Comparison of ENCODE assay signal across 11 cellular contexts in the genomic region with DNA sequence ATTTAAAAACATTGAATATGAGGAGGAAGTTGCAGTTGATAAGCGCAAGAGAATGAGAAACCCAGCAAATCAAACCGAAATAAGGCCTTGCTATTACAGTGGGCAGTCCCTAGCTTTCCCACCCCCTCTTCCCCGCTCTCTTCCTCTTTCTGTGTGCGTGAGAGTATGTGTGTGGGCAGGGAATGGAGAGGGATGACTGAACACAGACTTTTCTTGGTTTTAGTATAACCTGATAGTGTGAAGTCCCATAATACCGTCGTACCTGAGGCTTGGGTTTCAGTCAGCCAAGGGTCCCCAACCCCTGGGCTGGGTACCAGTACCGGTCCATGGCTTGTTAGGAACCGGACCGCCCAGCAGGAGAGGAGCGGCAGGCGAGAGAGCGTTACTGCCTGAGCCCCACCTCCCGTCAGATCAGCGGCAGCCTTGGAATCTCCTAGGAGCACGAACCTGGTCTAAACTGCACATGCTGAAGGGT.
DNase-seq lines count a peak whose midpoint lies in the region; ATAC-seq and TF ChIP-seq lines count a peak whose summit lies in the region.
"Had no signal": no experiment of that assay in that cellular context is flagged by ENCODE, and none has a peak within 500 bp of the region (broad histone marks: within the 10 kb centered on the region; RNA-seq: fewer than 3 reads in every experiment).

No MANE protein-coding gene starts in this region.

- POLR2A ChIA-PET in activated B cell treated with CpG ODN at 0.5 μM for 24 hours (lab: Charles Lee) (interaction anchor here (0.7 to 1.0 kb wide), 3 partner anchors 12 to 107 kb away, joined by 3 read pairs; no protein-coding TSS in a partner anchor), OCI-LY7 (lab: Charles Lee) (interaction anchor here (0.7 to 1.0 kb wide), 2 partner anchors 30 to 38 kb away, joined by 3 read pairs; no protein-coding TSS in a partner anchor)

- H3K9me2 ChIP-seq in OCI-LY7 (ENCODE audit: insufficient read depth, low read length): no peaks in the 10 kb centered on the region

- no peak overlapping the region for H3K4me3 Mint-ChIP-seq in activated B cell treated with CpG ODN at 0.5 μM for 24 hours

- no peak overlapping the region for H2AFZ ChIP-seq in OCI-LY7 (ENCODE audit: low read length)

- TF ChIP-seq CTCF in activated B cell treated with CpG ODN at 0.5 μM for 24 hours (IDR thresholded peaks at IDR 0.05) (no peak), OCI-LY7 (conservative IDR thresholded peaks at IDR 0.05; ENCODE audit: low read length) (no peak)

- no peaks in the 10 kb centered on the region for H3K36me3 ChIP-seq in OCI-LY7 (ENCODE audit: insufficient read depth, low read length)
- H3K36me3 ChIP-seq: breast epithelium had no signal

- no TSS peak for BruUV-seq in OCI-LY7 (replicated peaks; lab: Mats Ljungman, UMichigan)

- no peak overlapping the region for H3K4me2 ChIP-seq in OCI-LY7 (ENCODE audit: low read length)

- H3K27me3 Mint-ChIP-seq in activated B cell treated with CpG ODN at 0.5 μM for 24 hours: no peaks in the 10 kb centered on the region

- H3K27ac ChIP-seq in OCI-LY7 (ENCODE audit: low read depth, low read length, poor library complexity, severe bottlenecking): no peak overlapping the region
- H3K27ac ChIP-seq: breast epithelium had no signal

- intact Hi-C loops in activated B cell treated with CpG ODN at 0.5 μM for 24 hours (cut with micrococcal nuclease): loop anchor here (5.0 to 10.0 kb wide), 2 partner anchors 256 to 528 kb away; a partner anchor contains a TSS
- intact Hi-C loops in posterior cingulate gyrus (cut with DNase I): no loop called here
- intact Hi-C loops in OCI-LY7 (cut with micrococcal nuclease; ENCODE audit: unreplicated experiment): loop anchor here (5.0 to 10.0 kb wide), 2 partner anchors 278 to 596 kb away; no protein-coding TSS in a partner anchor

- peaks cover 95% of the 10 kb centered on the region for H3K36me3 Mint-ChIP-seq in activated B cell treated with CpG ODN at 0.5 μM for 24 hours (ENCODE audit: low read depth)

- H3K4me1 ChIP-seq in OCI-LY7 (ENCODE audit: insufficient read depth, low read length, poor library complexity, severe bottlenecking): no peaks in the 10 kb centered on the region
- H3K4me1 ChIP-seq: breast epithelium had no signal

- no peaks in the 10 kb centered on the region for H3K9me3 ChIP-seq in OCI-LY7 (ENCODE audit: low read length)
- H3K9me3 ChIP-seq: breast epithelium had no signal

- peak; percentile 39 for DNase-seq in activated naive CD4-positive, alpha-beta T cell treated with Interleukin-2 at 50 U/mL for 16 hours
- DNase-seq in activated naive CD4-positive, alpha-beta T cell treated with anti-CD3 and anti-CD28 coated beads, Interleukin-2, amount 50 U/mL, for 16 hours: no peak
- DNase-seq in activated B cell treated with CpG ODN at 0.5 μM for 24 hours (no peak), posterior cingulate gyrus (no peak), NCI-H2029 treated with DMSO at 0.1 percent for 48 hours (lab: John Stamatoyannopoulos, UW) (no peak), OCI-LY7 (ENCODE audit: low spot score) (no peak)
- peak; percentile 22 for DNase-seq in stimulated activated CD8-positive, alpha-beta memory T cell treated with anti-CD3 and anti-CD28 coated beads, Interleukin-4, amount 100 ng/mL, for 24 hours (ENCODE audit: low read depth)
- DNase-seq: AML-193, NCI-H510A had no signal

- no peaks in the 10 kb centered on the region for H4K20me1 ChIP-seq in OCI-LY7 (ENCODE audit: insufficient read depth, low read length)

- H3K27ac Mint-ChIP-seq in activated B cell treated with CpG ODN at 0.5 μM for 24 hours: peak overlapping the region; percentile 68

- no peaks in the 10 kb centered on the region for H3K9me3 Mint-ChIP-seq in activated B cell treated with CpG ODN at 0.5 μM for 24 hours

- H3K4me3 ChIP-seq in OCI-LY7 (ENCODE audit: low read depth, low read length, poor library complexity, severe bottlenecking): no peak overlapping the region
- H3K4me3 ChIP-seq: breast epithelium had no signal

- CTCF ChIA-PET in activated B cell treated with CpG ODN at 0.5 μM for 24 hours (lab: Charles Lee): interaction anchor here (0.6 to 4.2 kb wide), 3 partner anchors 98 to 476 kb away, joined by 3 to 53 read pairs (median 16); no protein-coding TSS in a partner anchor
- CTCF ChIA-PET in OCI-LY7 (lab: Charles Lee; ENCODE audit: unreplicated experiment): no interaction called here

- peak; percentile 51 for ATAC-seq in HG02678 (IDR thresholded peaks at IDR 0.05; ENCODE audit: unreplicated experiment)
- peak; percentile 29 for ATAC-seq in activated B cell treated with CpG ODN at 0.5 μM for 24 hours (ENCODE audit: low read depth)

- H3K79me2 ChIP-seq in OCI-LY7 (ENCODE audit: insufficient read depth, low read depth, low read length): no peaks in the 10 kb centered on the region

- peaks cover 42% of the 10 kb centered on the region for H3K4me1 Mint-ChIP-seq in activated B cell treated with CpG ODN at 0.5 μM for 24 hours

Comparison
In these comparisons a context has a peak if more than half of its experiments do, and no peak if none do; other contexts are left out.
1. DNase-seq: peak in activated naive CD4-positive, alpha-beta T cell treated with Interleukin-2 at 50 U/mL for 16 hours (single experiment) and stimulated activated CD8-positive, alpha-beta memory T cell treated with anti-CD3 and anti-CD28 coated beads, Interleukin-4, amount 100 ng/mL, for 24 hours (single experiment); none in activated naive CD4-positive, alpha-beta T cell treated with anti-CD3 and anti-CD28 coated beads, Interleukin-2, amount 50 U/mL, for 16 hours (single experiment), activated B cell treated with CpG ODN at 0.5 μM for 24 hours (single experiment), posterior cingulate gyrus (0 of 10), NCI-H2029 treated with DMSO at 0.1 percent for 48 hours (single experiment) and OCI-LY7 (single experiment).